28 cellular contexts compared by ENCODE assay signal in genomic region chr1:177131723-177132122, GRCh38. TPM values are rescaled to one million over a fixed set of nuclear protein-coding genes. Genes with fewer than 3 reads are reported as not detected.
"Had no signal": no experiment of that assay in that cellular context is flagged by ENCODE, and none has a peak within 500 bp of the region (broad histone marks: within the 10 kb centered on the region; RNA-seq: fewer than 3 reads in every experiment).

No MANE protein-coding gene starts in this region.

- H3K9me3 Mint-ChIP-seq: stimulated activated naive B cell treated with anti-CD40 and anti-IgM and Interleukin-4, amounts not matched to agents 10 μg/mL and 1 μg/mL and 100 μg/mL, for 72 hours had no signal

- H3K4me3 ChIP-seq: stomach, suprapubic skin, testis, thoracic aorta, thyroid gland, tibial artery, tibial nerve, transverse colon, upper lobe of left lung, upper lobe of right lung, uterus, vagina had no signal

- H3K36me3 Mint-ChIP-seq: stimulated activated effector memory CD8-positive, alpha-beta T cell treated with anti-CD3 and anti-CD28 coated beads, Interleukin-12 subunit alpha, Interleukin-12 subunit beta, amount 100 ng/mL, for 72 hours; stimulated activated memory B cell treated with anti-CD40 and anti-IgM and Interleukin-4, amounts not matched to agents 10 μg/mL and 1 μg/mL and 100 μg/mL, for 72 hours; stimulated activated naive B cell treated with anti-CD40 and anti-IgM and Interleukin-4, amounts not matched to agents 10 μg/mL and 1 μg/mL and 100 μg/mL, for 72 hours had no signal

- H3K36me3 ChIP-seq: stomach, suprapubic skin, thoracic aorta, thyroid gland, tibial artery, tibial nerve, transverse colon, upper lobe of left lung, upper lobe of right lung, uterus, vagina had no signal

- H3K27me3 Mint-ChIP-seq: stimulated activated memory B cell treated with anti-CD40 and anti-IgM and Interleukin-4, amounts not matched to agents 10 μg/mL and 1 μg/mL and 100 μg/mL, for 72 hours; stimulated activated naive CD8-positive, alpha-beta T cell treated with anti-CD3 and anti-CD28 coated beads, Interleukin-15, amount 100 ng/mL, for 72 hours; stimulated activated naive CD8-positive, alpha-beta T cell treated with anti-CD3 and anti-CD28 coated beads, Interleukin-15, Interleukin-2, amounts not matched to agents 100 ng/mL and 50 ng/mL, for 24 hours had no signal

- DNase-seq: stimulated activated CD4-positive, alpha-beta T cell treated with anti-CD3 and anti-CD28 coated beads, Interleukin-2, amount 100 ng/mL, for 48 hours; stimulated activated CD4-positive, alpha-beta T cell treated with anti-CD3 and anti-CD28 coated beads, Interleukin-4, amount 100 ng/mL, for 1 hour; stimulated activated CD4-positive, alpha-beta T cell treated with anti-CD3 and anti-CD28 coated beads, Interleukin-4, amount 100 ng/mL, for 24 hours; stimulated activated CD4-positive, alpha-beta T cell treated with anti-CD3 and anti-CD28 coated beads, Interleukin-4, amount 100 ng/mL, for 4 hours; stimulated activated CD8-positive, alpha-beta memory T cell treated with anti-CD3 and anti-CD28 coated beads, Interleukin-4, amount 100 ng/mL, for 48 hours; stimulated activated naive B cell treated with anti-CD40 and anti-IgM and Interleukin-4, amounts not matched to agents 10 μg/mL and 1 μg/mL and 100 μg/mL, for 72 hours; stimulated activated naive CD4-positive, alpha-beta T cell; stimulated activated naive CD4-positive, alpha-beta T cell treated with Interleukin-2 at 50 U/mL for 16 hours; stimulated activated naive CD8-positive, alpha-beta T cell treated with anti-CD3 and anti-CD28 coated beads, Interleukin-15, amount 100 ng/mL, for 72 hours; stimulated activated naive CD8-positive, alpha-beta T cell treated with anti-CD3 and anti-CD28 coated beads, Interleukin-15, Interleukin-2, amounts not matched to agents 100 U/mL and 50 U/mL, for 24 hours; stomach; substantia nigra; testis; thyroid gland; tibial artery; transverse colon; upper lobe of left lung; upper lobe of right lung; uterus had no signal

- H3K4me3 Mint-ChIP-seq: stimulated activated effector memory CD8-positive, alpha-beta T cell treated with anti-CD3 and anti-CD28 coated beads, Interleukin-12 subunit alpha, Interleukin-12 subunit beta, amount 100 ng/mL, for 72 hours; stimulated activated memory B cell treated with anti-CD40 and anti-IgM and Interleukin-4, amounts not matched to agents 10 μg/mL and 1 μg/mL and 100 μg/mL, for 72 hours; stimulated activated naive B cell treated with anti-CD40 and anti-IgM and Interleukin-4, amounts not matched to agents 10 μg/mL and 1 μg/mL and 100 μg/mL, for 72 hours; stimulated activated naive CD8-positive, alpha-beta T cell treated with anti-CD3 and anti-CD28 coated beads, Interleukin-15, amount 100 ng/mL, for 72 hours; stimulated activated naive CD8-positive, alpha-beta T cell treated with anti-CD3 and anti-CD28 coated beads, Interleukin-15, Interleukin-2, amounts not matched to agents 100 ng/mL and 50 ng/mL, for 24 hours; type B pancreatic cell had no signal

- H3K4me1 ChIP-seq: stomach, suprapubic skin, testis, thyroid gland, tibial artery, tibial nerve, transverse colon, upper lobe of left lung, upper lobe of right lung, uterus, vagina had no signal

- H3K9me3 ChIP-seq: stomach, suprapubic skin, testis, thoracic aorta, thyroid gland, tibial artery, tibial nerve, transverse colon, upper lobe of left lung, upper lobe of right lung, uterus, vagina had no signal

- H3K27ac Mint-ChIP-seq: stimulated activated effector memory CD8-positive, alpha-beta T cell treated with anti-CD3 and anti-CD28 coated beads, Interleukin-12 subunit alpha, Interleukin-12 subunit beta, amount 100 ng/mL, for 72 hours; stimulated activated memory B cell treated with anti-CD40 and anti-IgM and Interleukin-4, amounts not matched to agents 10 μg/mL and 1 μg/mL and 100 μg/mL, for 72 hours; stimulated activated naive B cell treated with anti-CD40 and anti-IgM and Interleukin-4, amounts not matched to agents 10 μg/mL and 1 μg/mL and 100 μg/mL, for 72 hours; stimulated activated naive CD8-positive, alpha-beta T cell treated with anti-CD3 and anti-CD28 coated beads, Interleukin-15, amount 100 ng/mL, for 72 hours; stimulated activated naive CD8-positive, alpha-beta T cell treated with anti-CD3 and anti-CD28 coated beads, Interleukin-15, Interleukin-2, amounts not matched to agents 100 ng/mL and 50 ng/mL, for 24 hours; type B pancreatic cell had no signal

- H3K4me1 Mint-ChIP-seq: stimulated activated effector memory CD8-positive, alpha-beta T cell treated with anti-CD3 and anti-CD28 coated beads, Interleukin-12 subunit alpha, Interleukin-12 subunit beta, amount 100 ng/mL, for 72 hours; stimulated activated memory B cell treated with anti-CD40 and anti-IgM and Interleukin-4, amounts not matched to agents 10 μg/mL and 1 μg/mL and 100 μg/mL, for 72 hours; stimulated activated naive CD8-positive, alpha-beta T cell treated with anti-CD3 and anti-CD28 coated beads, Interleukin-15, amount 100 ng/mL, for 72 hours had no signal

- H3K27me3 ChIP-seq: stomach, suprapubic skin, testis, thyroid gland, tibial nerve, transverse colon, upper lobe of left lung, upper lobe of right lung, uterus, vagina had no signal

- H3K27ac ChIP-seq: stomach, suprapubic skin, testis, thoracic aorta, thyroid gland, tibial artery, tibial nerve, transverse colon, upper lobe of left lung, upper lobe of right lung, uterus, vagina had no signal

RNA-seq across cellular contexts. Expression of gene BRINP2, which starts 39.0 kb away (rescaled TPM):
- total RNA-seq: thoracic aorta, thyroid gland, tibial nerve, transverse colon, upper lobe of right lung, ureter had no signal
